27 cellular contexts compared by ENCODE assay signal in genomic region chr7:158698657-158699195, GRCh38.
"Had no signal": no experiment of that assay in that cellular context is flagged by ENCODE, and none has a peak within 500 bp of the region (broad histone marks: within the 10 kb centered on the region; RNA-seq: fewer than 3 reads in every experiment).

No MANE protein-coding gene starts in this region.

- H3K27me3 Mint-ChIP-seq: activated naive CD8-positive, alpha-beta T cell; brain; memory B cell; naive thymus-derived CD4-positive, alpha-beta T cell; stimulated activated naive B cell treated with anti-CD40 and anti-IgM and Interleukin-4, amounts not matched to agents 10 μg/mL and 1 μg/mL and 100 μg/mL, for 72 hours had no signal

- ATAC-seq: heart right ventricle; naive thymus-derived CD4-positive, alpha-beta T cell; pancreas; stimulated activated naive B cell treated with anti-CD40 and anti-IgM and Interleukin-4, amounts not matched to agents 10 μg/mL and 1 μg/mL and 100 μg/mL, for 72 hours had no signal

- H3K9me3 ChIP-seq: ascending aorta, colonic mucosa, esophagus squamous epithelium, heart right ventricle, pancreas, prostate gland, stomach, thyroid gland, upper lobe of left lung, vagina had no signal

- H3K4me3 Mint-ChIP-seq: activated CD8-positive, alpha-beta T cell treated with anti-CD3 and anti-CD28 coated beads, Interleukin-2, amount 10 ng/mL, durations not matched to agents 7 days and 5 days; activated naive CD8-positive, alpha-beta T cell; brain; memory B cell; naive thymus-derived CD4-positive, alpha-beta T cell; stimulated activated naive B cell treated with anti-CD40 and anti-IgM and Interleukin-4, amounts not matched to agents 10 μg/mL and 1 μg/mL and 100 μg/mL, for 72 hours had no signal

- H3K27me3 ChIP-seq: ascending aorta, cardiac muscle cell, colonic mucosa, esophagus squamous epithelium, heart right ventricle, pancreas, stomach, thyroid gland, upper lobe of left lung, vagina had no signal

- H3K4me2 ChIP-seq: smooth muscle cell had no signal

- H3K4me3 ChIP-seq: ascending aorta, cardiac muscle cell, colonic mucosa, esophagus squamous epithelium, heart right ventricle, pancreas, prostate gland, smooth muscle cell, stomach, thyroid gland, upper lobe of left lung, vagina had no signal

- DNase-seq: activated CD4-positive, alpha-beta T cell treated with anti-CD3 and anti-CD28 coated beads for 4 hours; activated CD4-positive, CD25-positive, alpha-beta regulatory T cell; activated CD8-positive, alpha-beta T cell treated with anti-CD3 and anti-CD28 coated beads, Interleukin-2, amount 10 ng/mL, durations not matched to agents 7 days and 5 days; cerebellar nuclear complex; colonic mucosa; effector CD8-positive, alpha-beta T cell; esophagus squamous epithelium; foreskin melanocyte; heart right ventricle; midbrain; naive thymus-derived CD4-positive, alpha-beta T cell; pancreas; retina; stimulated activated CD4-positive, alpha-beta T cell treated with anti-CD3 and anti-CD28 coated beads, Interleukin-1b, Interleukin-23, amount 100 ng/mL, for 48 hours; stimulated activated naive B cell treated with anti-CD40 and anti-IgM and Interleukin-4, amounts not matched to agents 10 μg/mL and 1 μg/mL and 100 μg/mL, for 72 hours; stomach; thyroid gland; upper lobe of left lung had no signal

- H3K36me3 ChIP-seq: ascending aorta, cardiac muscle cell, colonic mucosa, pancreas, prostate gland, thyroid gland, upper lobe of left lung, vagina had no signal

- H3K27ac Mint-ChIP-seq: activated naive CD8-positive, alpha-beta T cell; brain; memory B cell; stimulated activated naive B cell treated with anti-CD40 and anti-IgM and Interleukin-4, amounts not matched to agents 10 μg/mL and 1 μg/mL and 100 μg/mL, for 72 hours had no signal

- H3K9me3 Mint-ChIP-seq: brain, memory B cell had no signal

- H3K4me1 ChIP-seq: ascending aorta, colonic mucosa, prostate gland had no signal

- H3K36me3 Mint-ChIP-seq: activated naive CD8-positive, alpha-beta T cell had no signal

- H3K27ac ChIP-seq: ascending aorta, cardiac muscle cell, colonic mucosa, epithelial cell of prostate, esophagus squamous epithelium, heart right ventricle, pancreas, prostate gland, stomach, thyroid gland, upper lobe of left lung, vagina had no signal
